Comparison of ENCODE assay signal across 19 cellular contexts in genomic region chr15:38374477-38374876, GRCh38.
A peak's percentile ranks its signal among the peaks of the same experiment; 100 is the strongest.
DNase-seq lines count a peak whose midpoint lies in the region; ATAC-seq and TF ChIP-seq lines count a peak whose summit lies in the region.
"Had no signal": no experiment of that assay in that cellular context is flagged by ENCODE, and none has a peak within 500 bp of the region (broad histone marks: within the 10 kb centered on the region; RNA-seq: fewer than 3 reads in every experiment).

No MANE protein-coding gene starts in this region.

- no peaks in the 10 kb centered on the region for H3K79me1 ChIP-seq in neuronal stem cell (ENCODE audit: low read depth, low read length)

- H3K4ac ChIP-seq in neuronal stem cell (ENCODE audit: low read length): no peak overlapping the region

- H3K4me3 ChIP-seq in fibroblast of the aortic adventitia (ENCODE audit: low read depth, low read length) (no peak overlapping the region), neuronal stem cell (ENCODE audit: low read length in 2 of 2) (no peak overlapping the region), aorta (ENCODE audit: low read length in 2 of 2) (no peak overlapping the region), body of pancreas (no peak overlapping the region)

- no CpG with 5 or more reads among the region's 3 CpGs for whole genome bisulfite sequencing in neuronal stem cell (ENCODE audit: extremely low coverage in 2 of 2, insufficient read length in 2 of 2, insufficient replicate concordance in 1 of 2), 2 donors
- WGBS in aorta, 2 donors: 56 to 73% methylated on average over 3 of the region's 3 CpGs
- WGBS in body of pancreas, 2 donors: 53 to 63% methylated on average over 3 of the region's 3 CpGs

- H2BK12ac ChIP-seq in neuronal stem cell (ENCODE audit: low read length): no peak overlapping the region

- no peak overlapping the region for H2BK15ac ChIP-seq in neuronal stem cell (ENCODE audit: low read length)

- H3K27me3 ChIP-seq in neuronal stem cell (ENCODE audit: control insufficient read depth in 3 of 3, insufficient read depth in 3 of 3, low read depth in 1 of 3, low read length in 3 of 3) (no peaks in the 10 kb centered on the region), aorta (ENCODE audit: control insufficient read depth in 1 of 2, insufficient read depth in 2 of 2, low read length in 1 of 2) (no peaks in the 10 kb centered on the region), body of pancreas (no peaks in the 10 kb centered on the region)

- no peak overlapping the region for H2BK5ac ChIP-seq in neuronal stem cell (ENCODE audit: low read length)

- H3K18ac ChIP-seq in neuronal stem cell (ENCODE audit: low read length): no peak overlapping the region

- TF ChIP-seq POLR2A in body of pancreas (IDR thresholded peaks at IDR 0.05): no peak

- H2BK120ac ChIP-seq in neuronal stem cell (ENCODE audit: low read depth, low read length): no peak overlapping the region

- H3K36me3 ChIP-seq in neuronal stem cell (replicated peaks in 1 of 2; ENCODE audit: control insufficient read depth in 2 of 2, insufficient read depth in 2 of 2, low read length in 2 of 2) (no peaks in the 10 kb centered on the region), aorta (ENCODE audit: control insufficient read depth in 1 of 2, insufficient read depth in 2 of 2, low read length in 1 of 2) (no peaks in the 10 kb centered on the region), body of pancreas (replicated peaks in 1 of 2; ENCODE audit: insufficient read depth in 1 of 2, low read depth in 2 of 2) (no peaks in the 10 kb centered on the region)

- no peak overlapping the region for H3K14ac ChIP-seq in neuronal stem cell (ENCODE audit: low read length)

- no peak overlapping the region for H3K23ac ChIP-seq in neuronal stem cell (ENCODE audit: low read depth, low read length, poor library complexity)

- no peak overlapping the region for H3K27ac ChIP-seq in neuronal stem cell (replicated peaks; ENCODE audit: low read length)
- H3K27ac ChIP-seq in aorta (ENCODE audit: low read depth in 1 of 2, low read length in 2 of 2): no peak overlapping the region
- H3K27ac ChIP-seq in body of pancreas: no peak overlapping the region
- H3K27ac ChIP-seq: 22Rv1, HL-60 had no signal

- H3K9ac ChIP-seq in neuronal stem cell (ENCODE audit: low read depth, low read length, poor library complexity): peak overlapping the region; percentile 22

- no peak for DNase-seq in Right ventricle myocardium inferior (ENCODE audit: missing footprints)
- no peak for DNase-seq in cardiac septum (ENCODE audit: low spot score)
- DNase-seq in fibroblast of the aortic adventitia (ENCODE audit: low read depth): peak; percentile 21
- DNase-seq in neuronal stem cell (ENCODE audit: low spot score): no peak
- peak in 1 of 2 donors; percentile 38 for DNase-seq in aorta
- DNase-seq in body of pancreas: no peak
- DNase-seq in NCI-H82 treated with DMSO at 0.1 percent for 48 hours (lab: John Stamatoyannopoulos, UW; ENCODE audit: unreplicated experiment): no peak
- DNase-seq: Caco-2; CD4-positive, CD25-positive, alpha-beta regulatory T cell; DMS53; GOT3; MV-4-11; NCI-H1417; NCI-H187 treated with DMSO at 0.1 percent for 48 hours; NCI-H69; NK-92 treated with Interleukin-12 subunit alpha and Interleukin-12 subunit beta, amount 100 ng/mL, for 24 hours had no signal

- peak; percentile 47 for ATAC-seq in Right ventricle myocardium inferior
- peak; percentile 50 for ATAC-seq in aorta (ENCODE audit: low FRiP score)
- ATAC-seq in GM18870 (IDR thresholded peaks at IDR 0.05; ENCODE audit: unreplicated experiment): no peak
- no peak for ATAC-seq in body of pancreas

- H3K9me3 ChIP-seq in neuronal stem cell (replicated peaks in 1 of 2; ENCODE audit: control insufficient read depth in 2 of 2, insufficient read depth in 1 of 2, low read depth in 1 of 2, low read length in 2 of 2) (peaks cover 0 to under 1% of the 10 kb centered on the region in 2 donors), aorta (ENCODE audit: control insufficient read depth, low read length) (no peaks in the 10 kb centered on the region), body of pancreas (no peaks in the 10 kb centered on the region)
- H3K9me3 ChIP-seq: Caco-2 had no signal

- H3K4me2 ChIP-seq in neuronal stem cell (ENCODE audit: insufficient read depth, low read length, poor library complexity, severe bottlenecking): no peak overlapping the region

- H4K91ac ChIP-seq in neuronal stem cell (ENCODE audit: low read depth, low read length, poor library complexity): no peak overlapping the region

- no peak for TF ChIP-seq CTCF in fibroblast of the aortic adventitia (IDR thresholded peaks at IDR 0.05; ENCODE audit: insufficient read depth, low read length)
- TF ChIP-seq CTCF in body of pancreas (IDR thresholded peaks at IDR 0.05): no peak

- H3K4me1 ChIP-seq in neuronal stem cell (ENCODE audit: control insufficient read depth in 2 of 2, insufficient read depth in 1 of 2, low read depth in 1 of 2, low read length in 2 of 2) (peaks cover 0 to 9% of the 10 kb centered on the region in 2 donors), aorta (ENCODE audit: control insufficient read depth in 1 of 2, insufficient read depth in 2 of 2, low read length in 2 of 2) (peaks cover 0 to 4% of the 10 kb centered on the region in 2 donors), body of pancreas (peaks cover 8% of the 10 kb centered on the region)
- H3K4me1 ChIP-seq: Caco-2 had no signal

- no peak overlapping the region for H2AK5ac ChIP-seq in neuronal stem cell (ENCODE audit: low read depth, low read length)

- no peak overlapping the region for H2AFZ ChIP-seq in neuronal stem cell (ENCODE audit: low read length)

- no peak overlapping the region for H4K8ac ChIP-seq in neuronal stem cell (ENCODE audit: low read depth, low read length)

- intact Hi-C loops in Right ventricle myocardium inferior (cut with DNase I): no loop called here
- intact Hi-C loops in cardiac septum (cut with DNase I): loop anchor here (5.0 to 10.0 kb wide), 2 partner anchors 122 to 240 kb away; partner anchors contain the start of gene SPRED1
- intact Hi-C loops in aorta (cut with DNase I): no loop called here
- intact Hi-C loops in body of pancreas (cut with DNase I): no loop called here

Comparison
In these comparisons a context has a peak if more than half of its experiments do, and no peak if none do; other contexts are left out.
1. ATAC-seq: peak in Right ventricle myocardium inferior (single experiment) and aorta (single experiment); none in GM18870 (single experiment) and body of pancreas (single experiment).